ENCODE assay signal across 1 cellular context in the genomic region with DNA sequence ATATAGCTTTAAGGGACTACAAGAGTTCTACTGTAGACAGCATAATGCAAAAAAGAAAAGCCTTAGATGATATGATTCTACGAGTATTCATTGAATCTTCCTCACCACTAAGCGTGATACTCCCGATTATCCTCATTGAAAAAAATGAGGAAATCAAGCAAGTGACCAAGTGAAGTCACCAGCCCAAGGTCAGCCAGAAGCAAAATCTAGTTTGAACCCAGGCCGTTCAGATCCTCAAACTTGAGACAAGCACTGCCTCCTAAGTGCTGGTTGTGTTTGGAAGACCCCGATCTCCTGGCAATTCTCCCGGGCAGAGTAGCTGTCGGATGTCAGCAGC.
TF ChIP-seq lines count a peak whose summit lies in the region.

No MANE protein-coding gene starts in this region.

TF ChIP-seq in HepG2, 621 proteins besides CTCF, POLR2A, EP300 and RAD21:
- TF ChIP-seq, protein P1, sequence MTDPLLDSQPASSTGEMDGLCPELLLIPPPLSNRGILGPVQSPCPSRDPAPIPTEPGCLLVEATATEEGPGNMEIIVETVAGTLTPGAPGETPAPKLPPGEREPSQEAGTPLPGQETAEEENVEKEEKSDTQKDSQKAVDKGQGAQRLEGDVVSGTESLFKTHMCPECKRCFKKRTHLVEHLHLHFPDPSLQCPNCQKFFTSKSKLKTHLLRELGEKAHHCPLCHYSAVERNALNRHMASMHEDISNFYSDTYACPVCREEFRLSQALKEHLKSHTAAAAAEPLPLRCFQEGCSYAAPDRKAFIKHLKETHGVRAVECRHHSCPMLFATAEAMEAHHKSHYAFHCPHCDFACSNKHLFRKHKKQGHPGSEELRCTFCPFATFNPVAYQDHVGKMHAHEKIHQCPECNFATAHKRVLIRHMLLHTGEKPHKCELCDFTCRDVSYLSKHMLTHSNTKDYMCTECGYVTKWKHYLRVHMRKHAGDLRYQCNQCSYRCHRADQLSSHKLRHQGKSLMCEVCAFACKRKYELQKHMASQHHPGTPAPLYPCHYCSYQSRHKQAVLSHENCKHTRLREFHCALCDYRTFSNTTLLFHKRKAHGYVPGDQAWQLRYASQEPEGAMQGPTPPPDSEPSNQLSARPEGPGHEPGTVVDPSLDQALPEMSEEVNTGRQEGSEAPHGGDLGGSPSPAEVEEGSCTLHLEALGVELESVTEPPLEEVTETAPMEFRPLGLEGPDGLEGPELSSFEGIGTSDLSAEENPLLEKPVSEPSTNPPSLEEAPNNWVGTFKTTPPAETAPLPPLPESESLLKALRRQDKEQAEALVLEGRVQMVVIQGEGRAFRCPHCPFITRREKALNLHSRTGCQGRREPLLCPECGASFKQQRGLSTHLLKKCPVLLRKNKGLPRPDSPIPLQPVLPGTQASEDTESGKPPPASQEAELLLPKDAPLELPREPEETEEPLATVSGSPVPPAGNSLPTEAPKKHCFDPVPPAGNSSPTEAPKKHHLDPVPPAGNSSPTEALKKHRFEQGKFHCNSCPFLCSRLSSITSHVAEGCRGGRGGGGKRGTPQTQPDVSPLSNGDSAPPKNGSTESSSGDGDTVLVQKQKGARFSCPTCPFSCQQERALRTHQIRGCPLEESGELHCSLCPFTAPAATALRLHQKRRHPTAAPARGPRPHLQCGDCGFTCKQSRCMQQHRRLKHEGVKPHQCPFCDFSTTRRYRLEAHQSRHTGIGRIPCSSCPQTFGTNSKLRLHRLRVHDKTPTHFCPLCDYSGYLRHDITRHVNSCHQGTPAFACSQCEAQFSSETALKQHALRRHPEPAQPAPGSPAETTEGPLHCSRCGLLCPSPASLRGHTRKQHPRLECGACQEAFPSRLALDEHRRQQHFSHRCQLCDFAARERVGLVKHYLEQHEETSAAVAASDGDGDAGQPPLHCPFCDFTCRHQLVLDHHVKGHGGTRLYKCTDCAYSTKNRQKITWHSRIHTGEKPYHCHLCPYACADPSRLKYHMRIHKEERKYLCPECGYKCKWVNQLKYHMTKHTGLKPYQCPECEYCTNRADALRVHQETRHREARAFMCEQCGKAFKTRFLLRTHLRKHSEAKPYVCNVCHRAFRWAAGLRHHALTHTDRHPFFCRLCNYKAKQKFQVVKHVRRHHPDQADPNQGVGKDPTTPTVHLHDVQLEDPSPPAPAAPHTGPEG (CRISPR knock-in tag; IDR thresholded peaks at IDR 0.05): 0 out of 2 replicates have a peak, but pooled peaks have one; percentile 8
- TF ChIP-seq ZNF225 (CRISPR knock-in tag; IDR thresholded peaks at IDR 0.05): no peak
- TF ChIP-seq ZNF264 (CRISPR knock-in tag; IDR thresholded peaks at IDR 0.05): peak; percentile 21; the same call in 1 of the 2 replicates
- 0 out of 2 replicates have a peak, but pooled peaks have one; percentile 30 for TF ChIP-seq ZNF724P (CRISPR knock-in tag; IDR thresholded peaks at IDR 0.05; ENCODE audit: borderline replicate concordance)
- TF ChIP-seq ARID2 (CRISPR knock-in tag; IDR thresholded peaks at IDR 0.05; ENCODE audit: borderline replicate concordance): 0 out of 2 replicates have a peak, but pooled peaks have one; percentile 17
- TF ChIP-seq, protein P2, sequence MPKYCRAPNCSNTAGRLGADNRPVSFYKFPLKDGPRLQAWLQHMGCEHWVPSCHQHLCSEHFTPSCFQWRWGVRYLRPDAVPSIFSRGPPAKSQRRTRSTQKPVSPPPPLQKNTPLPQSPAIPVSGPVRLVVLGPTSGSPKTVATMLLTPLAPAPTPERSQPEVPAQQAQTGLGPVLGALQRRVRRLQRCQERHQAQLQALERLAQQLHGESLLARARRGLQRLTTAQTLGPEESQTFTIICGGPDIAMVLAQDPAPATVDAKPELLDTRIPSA (CRISPR knock-in tag; IDR thresholded peaks at IDR 0.05; ENCODE audit: borderline replicate concordance): 0 out of 2 replicates have a peak, but pooled peaks have one; percentile 20
- TF ChIP-seq, protein P3, sequence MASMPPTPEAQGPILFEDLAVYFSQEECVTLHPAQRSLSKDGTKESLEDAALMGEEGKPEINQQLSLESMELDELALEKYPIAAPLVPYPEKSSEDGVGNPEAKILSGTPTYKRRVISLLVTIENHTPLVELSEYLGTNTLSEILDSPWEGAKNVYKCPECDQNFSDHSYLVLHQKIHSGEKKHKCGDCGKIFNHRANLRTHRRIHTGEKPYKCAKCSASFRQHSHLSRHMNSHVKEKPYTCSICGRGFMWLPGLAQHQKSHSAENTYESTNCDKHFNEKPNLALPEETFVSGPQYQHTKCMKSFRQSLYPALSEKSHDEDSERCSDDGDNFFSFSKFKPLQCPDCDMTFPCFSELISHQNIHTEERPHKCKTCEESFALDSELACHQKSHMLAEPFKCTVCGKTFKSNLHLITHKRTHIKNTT (CRISPR knock-in tag; IDR thresholded peaks at IDR 0.05): no peak
- no peak for TF ChIP-seq ZNF496 (CRISPR knock-in tag; IDR thresholded peaks at IDR 0.05; ENCODE audit: insufficient replicate concordance)
- TF ChIP-seq ZNF558 (CRISPR knock-in tag; IDR thresholded peaks at IDR 0.05; ENCODE audit: borderline replicate concordance): peak; percentile 29; the same call in 1 of the 2 replicates
- TF ChIP-seq TARDBP (CRISPR knock-in tag; IDR thresholded peaks at IDR 0.05): no peak
- no peak for TF ChIP-seq CEBPB (IDR thresholded peaks at IDR 0.05; ENCODE audit: borderline replicate concordance, low read depth, low read length)
